In the genomic region with DNA sequence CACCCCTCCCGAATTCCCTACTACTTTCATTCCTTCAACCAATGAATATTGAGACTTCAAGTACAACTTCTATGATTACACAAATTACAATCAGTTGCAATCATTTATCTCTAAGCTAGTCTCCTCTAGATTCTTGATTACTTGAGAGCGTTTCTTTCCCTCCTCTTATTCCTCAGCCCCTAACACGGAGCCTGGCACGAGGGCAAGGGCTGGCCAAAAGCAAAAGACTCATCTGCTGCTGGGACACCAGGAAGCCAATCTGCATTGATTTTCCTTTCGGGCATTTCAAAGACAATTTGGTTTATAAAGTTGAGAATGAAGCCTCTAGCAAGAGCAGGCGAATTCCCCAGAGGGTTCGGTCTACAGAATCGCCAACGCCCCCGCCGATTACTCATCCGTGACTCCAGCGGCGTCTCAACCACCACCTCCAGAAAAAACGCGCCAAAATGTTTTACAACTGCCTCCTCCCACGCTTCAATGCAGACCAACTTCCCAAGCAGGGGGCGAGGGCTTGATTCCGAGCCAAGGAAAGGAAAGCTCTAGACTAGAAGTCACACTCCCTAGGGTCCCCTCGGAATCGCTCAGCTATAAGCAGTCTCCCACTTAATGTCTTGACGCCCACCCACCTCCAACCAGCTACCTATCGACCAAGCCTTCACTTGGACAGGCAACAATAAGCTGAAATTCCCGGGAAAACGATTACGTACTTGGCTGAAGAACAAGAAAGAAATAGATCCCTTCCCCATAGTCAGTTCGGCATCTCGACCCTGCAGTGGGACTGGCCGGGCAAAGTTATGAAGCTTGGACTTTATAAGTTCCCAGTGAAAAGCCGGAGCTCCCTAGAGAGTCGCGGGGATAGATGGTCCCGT, we compare ENCODE assay signal across 9 cellular contexts. TPM values are rescaled to one million over a fixed set of nuclear protein-coding genes. Genes with fewer than 3 reads are reported as not detected.
DNase-seq lines count a peak whose midpoint lies in the region; ATAC-seq, FAIRE-seq and TF ChIP-seq lines count a peak whose summit lies in the region.
"Had no signal": no experiment of that assay in that cellular context is flagged by ENCODE, and none has a peak within 500 bp of the region (broad histone marks: within the 10 kb centered on the region; RNA-seq: fewer than 3 reads in every experiment).

No MANE protein-coding gene starts in this region.

- H3K27ac ChIP-seq in coronary artery (no peak overlapping the region), rectal smooth muscle tissue (ENCODE audit: low read depth, low read length) (no peak overlapping the region)
- no peak overlapping the region for H3K27ac ChIP-seq in CD4-positive, alpha-beta memory T cell (ENCODE audit: low read depth, low read length)

- H3K4me3 ChIP-seq in coronary artery = peak overlapping the region; percentile 62
- peak overlapping the region; percentile 9 for H3K4me3 ChIP-seq in rectal smooth muscle tissue (ENCODE audit: low read length)
- H3K4me3 ChIP-seq in CD4-positive, alpha-beta memory T cell (ENCODE audit: low read length in 2 of 2) = no peak overlapping the region

- H3K9me3 ChIP-seq in CD4-positive, alpha-beta memory T cell (ENCODE audit: control insufficient read depth in 1 of 2, low read length in 2 of 2) = no peaks in the 10 kb centered on the region

- no peaks in the 10 kb centered on the region for H3K4me1 ChIP-seq in rectal smooth muscle tissue (ENCODE audit: control insufficient read depth, insufficient read depth, low read length)
- no peaks in the 10 kb centered on the region for H3K4me1 ChIP-seq in CD4-positive, alpha-beta memory T cell (ENCODE audit: insufficient read depth, low read length)

- CTCF ChIA-PET in CD4-positive, alpha-beta memory T cell (lab: Charles Lee; ENCODE audit: partially characterized antibody) = interaction anchor here (1.6 kb wide), 1 partner anchor 8 kb away, joined by 3 read pairs; no protein-coding TSS in a partner anchor

- peak; percentile 36 for DNase-seq in NCI-H2107 (lab: John Stamatoyannopoulos, UW)
- no peak for DNase-seq in coronary artery (ENCODE audit: low spot score)
- no peak for DNase-seq in HUDEP-2 (lab: John Stamatoyannopoulos, UW; ENCODE audit: unreplicated experiment in 76 of 76)
- no peak for DNase-seq in frontal cortex (ENCODE audit: low spot score in 2 of 2)
- DNase-seq in CD4-positive, alpha-beta memory T cell = no peak

- H3K27ac Mint-ChIP-seq in CD4-positive, alpha-beta memory T cell = no peak overlapping the region

- H3K4me3 Mint-ChIP-seq in CD4-positive, alpha-beta memory T cell = peak overlapping the region in 1 of 8 donors; percentile 3

- ATAC-seq in GM18502 (IDR thresholded peaks at IDR 0.05; ENCODE audit: poor library complexity, unreplicated experiment) (peak; percentile 18), GM19035 (IDR thresholded peaks at IDR 0.05; ENCODE audit: unreplicated experiment) (no peak)
- ATAC-seq: HCT116 had no signal

- no peaks in the 10 kb centered on the region for H3K36me3 ChIP-seq in rectal smooth muscle tissue (ENCODE audit: control insufficient read depth, insufficient read depth, low read length)
- no peaks in the 10 kb centered on the region for H3K36me3 ChIP-seq in CD4-positive, alpha-beta memory T cell (ENCODE audit: insufficient read depth, low read length)

- peaks cover 10% of the 10 kb centered on the region for H3K27me3 ChIP-seq in rectal smooth muscle tissue (ENCODE audit: control insufficient read depth, insufficient read depth, low read length)
- H3K27me3 ChIP-seq in CD4-positive, alpha-beta memory T cell (ENCODE audit: insufficient read depth, low read length) = peaks cover 22% of the 10 kb centered on the region

- peaks cover 0 to 16% (median 4%) of the 10 kb centered on the region in 8 donors for H3K9me3 Mint-ChIP-seq in CD4-positive, alpha-beta memory T cell

- H3K27me3 Mint-ChIP-seq in CD4-positive, alpha-beta memory T cell = peaks cover 48 to 54% of the 10 kb centered on the region in 2 donors

- POLR2A ChIA-PET in CD4-positive, alpha-beta memory T cell (lab: Charles Lee; ENCODE audit: partially characterized antibody) = no interaction called here

- H3K4me1 Mint-ChIP-seq in CD4-positive, alpha-beta memory T cell = peaks cover 6 to 22% (median 8%) of the 10 kb centered on the region in 4 donors

- H3K36me3 Mint-ChIP-seq in CD4-positive, alpha-beta memory T cell = no peaks in the 10 kb centered on the region

- no peak for FAIRE-seq in frontal cortex (lab: Jason Lieb, UNC)

- intact Hi-C loops in CD4-positive, alpha-beta memory T cell (cut with micrococcal nuclease) = no loop called here

- H3K9ac ChIP-seq in rectal smooth muscle tissue (ENCODE audit: low read length) = no peak overlapping the region

- TF ChIP-seq CTCF in coronary artery (IDR thresholded peaks at IDR 0.05) = no peak

RNA-seq across cellular contexts. Expression of gene PCSK1, which starts 1.4 kb away (rescaled TPM):
- 2.9 TPM for total RNA-seq in frontal cortex
- total RNA-seq in CD4-positive, alpha-beta memory T cell = not detected
- not detected for polyA plus RNA-seq in CD4-positive, alpha-beta memory T cell

Comparison
In these comparisons a context has a peak if more than half of its experiments do, and no peak if none do; other contexts are left out.
1. H3K4me3 ChIP-seq: peak in coronary artery (single experiment) and rectal smooth muscle tissue (single experiment); none in CD4-positive, alpha-beta memory T cell (0 of 2).